Comparison of ENCODE assay signal across 14 cellular contexts in the genomic region with DNA sequence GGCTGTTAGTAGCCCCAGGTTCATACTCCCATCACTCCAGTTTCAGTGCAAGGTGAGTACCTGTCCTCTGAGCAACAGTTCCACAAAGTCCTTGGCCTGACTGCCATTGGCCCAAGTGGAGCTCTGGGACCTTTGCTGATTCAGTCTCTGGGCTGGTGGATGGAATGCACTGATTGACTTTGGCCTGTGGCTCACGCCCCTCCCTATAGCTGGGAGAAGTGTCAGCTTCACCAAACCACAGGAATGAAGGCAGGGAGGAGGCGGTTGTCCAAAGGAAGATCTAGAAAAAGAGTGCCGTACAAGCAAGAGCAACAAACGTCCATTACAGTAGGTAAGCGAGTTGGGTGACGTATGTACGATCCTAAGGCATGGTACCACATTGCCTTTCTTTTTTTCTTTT. TPM values are rescaled to one million over a fixed set of nuclear protein-coding genes. Genes with fewer than 3 reads are reported as not detected.
DNase-seq lines count a peak whose midpoint lies in the region; ATAC-seq and TF ChIP-seq lines count a peak whose summit lies in the region.
"Had no signal": no experiment of that assay in that cellular context is flagged by ENCODE, and none has a peak within 500 bp of the region (broad histone marks: within the 10 kb centered on the region; RNA-seq: fewer than 3 reads in every experiment).

No MANE protein-coding gene starts in this region.

- H3K4me3 Mint-ChIP-seq in effector memory CD8-positive, alpha-beta T cell = no peak overlapping the region
- H3K4me3 Mint-ChIP-seq: CD4-positive, CD25-positive, alpha-beta regulatory T cell; stimulated activated naive CD8-positive, alpha-beta T cell treated with anti-CD3 and anti-CD28 coated beads, Interleukin-15, Interleukin-2, amounts not matched to agents 100 ng/mL and 50 ng/mL, for 24 hours had no signal

- no peak for TF ChIP-seq POLR2A in gastroesophageal sphincter (IDR thresholded peaks at IDR 0.05)

- H3K4me2 ChIP-seq in BLaER1 treated with 17β-estradiol and CSF1 and Interleukin-3, amounts not matched to agents 10 nM and 100 nM = peak overlapping the region in 9 of 11 experiments; percentile 8 to 52 (median 41); a peak in 16 of 22 replicates

- peaks cover 37 to 39% of the 10 kb centered on the region in 2 donors for H3K27me3 Mint-ChIP-seq in effector memory CD8-positive, alpha-beta T cell

- peaks cover 6 to 13% of the 10 kb centered on the region in 2 donors for H3K4me1 Mint-ChIP-seq in effector memory CD8-positive, alpha-beta T cell (ENCODE audit: low read depth in 2 of 2)

- H3K4me3 ChIP-seq in BLaER1 treated with 17β-estradiol and CSF1 and Interleukin-3, amounts not matched to agents 10 nM and 100 nM = no peak overlapping the region
- H3K4me3 ChIP-seq in cardiac fibroblast (replicated peaks in 1 of 2; ENCODE audit: low read depth in 2 of 2, low read length in 2 of 2) = no peak overlapping the region
- H3K4me3 ChIP-seq in muscle layer of colon (ENCODE audit: low read depth in 1 of 2, low read length in 2 of 2) = no peak overlapping the region
- no peak overlapping the region for H3K4me3 ChIP-seq in gastroesophageal sphincter

- no peak overlapping the region; a peak in 1 of 22 replicates for H3K27ac ChIP-seq in BLaER1 treated with 17β-estradiol and CSF1 and Interleukin-3, amounts not matched to agents 10 nM and 100 nM
- peak overlapping the region; percentile 45 for H3K27ac ChIP-seq in muscle layer of colon (ENCODE audit: low read depth, low read length)
- H3K27ac ChIP-seq in gastroesophageal sphincter = no peak overlapping the region

- H3K36me3 ChIP-seq in BLaER1 treated with 17β-estradiol and CSF1 and Interleukin-3, amounts not matched to agents 10 nM and 100 nM = no peaks in the 10 kb centered on the region
- H3K36me3 ChIP-seq in muscle layer of colon (ENCODE audit: insufficient read depth, low read length) (no peaks in the 10 kb centered on the region), gastroesophageal sphincter (no peaks in the 10 kb centered on the region)

- 0 out of 22 replicates have a peak, but pooled peaks cover 0 to 6% (median 0%) of the 10 kb centered on the region in 11 experiments for H3K27me3 ChIP-seq in BLaER1 treated with 17β-estradiol and CSF1 and Interleukin-3, amounts not matched to agents 10 nM and 100 nM
- H3K27me3 ChIP-seq in muscle layer of colon (ENCODE audit: control insufficient read depth in 1 of 2, insufficient read depth in 2 of 2, low read length in 2 of 2) = no peaks in the 10 kb centered on the region
- no peaks in the 10 kb centered on the region for H3K27me3 ChIP-seq in gastroesophageal sphincter

- H3K9me3 ChIP-seq in BLaER1 treated with 17β-estradiol and CSF1 and Interleukin-3, amounts not matched to agents 10 nM and 100 nM (replicated peaks in 1 of 11) = no peaks in the 10 kb centered on the region
- H3K9me3 ChIP-seq in muscle layer of colon (ENCODE audit: low read length) (no peaks in the 10 kb centered on the region), gastroesophageal sphincter (no peaks in the 10 kb centered on the region)

- H3K4me1 ChIP-seq in BLaER1 treated with 17β-estradiol and CSF1 and Interleukin-3, amounts not matched to agents 10 nM and 100 nM = peaks cover 16 to 52% (median 45%) of the 10 kb centered on the region in 10 experiments
- H3K4me1 ChIP-seq in muscle layer of colon (ENCODE audit: insufficient read depth, low read length) (peaks cover 29% of the 10 kb centered on the region), gastroesophageal sphincter (peaks cover 0 to 9% (median 0%) of the 10 kb centered on the region in 3 donors)

- no peak overlapping the region for H3K27ac Mint-ChIP-seq in effector memory CD8-positive, alpha-beta T cell
- H3K27ac Mint-ChIP-seq: stimulated activated naive CD8-positive, alpha-beta T cell treated with anti-CD3 and anti-CD28 coated beads, Interleukin-15, Interleukin-2, amounts not matched to agents 100 ng/mL and 50 ng/mL, for 24 hours had no signal

- no peak for TF ChIP-seq EP300 in gastroesophageal sphincter (IDR thresholded peaks at IDR 0.05)

- TF ChIP-seq CTCF in cardiac fibroblast (IDR thresholded peaks at IDR 0.05; ENCODE audit: low read depth, low read length) (no peak), gastroesophageal sphincter (IDR thresholded peaks at IDR 0.05) (no peak)

- no peaks in the 10 kb centered on the region for H3K36me3 Mint-ChIP-seq in effector memory CD8-positive, alpha-beta T cell (ENCODE audit: insufficient read depth)
- H3K36me3 Mint-ChIP-seq: CD4-positive, CD25-positive, alpha-beta regulatory T cell had no signal

- ATAC-seq in gastroesophageal sphincter (no peak), HG03097 (IDR thresholded peaks at IDR 0.05; ENCODE audit: low FRiP score, unreplicated experiment) (no peak)
- ATAC-seq in effector memory CD8-positive, alpha-beta T cell (replicated peaks) = no peak

- no peak overlapping the region for H3K9ac ChIP-seq in BLaER1 treated with 17β-estradiol and CSF1 and Interleukin-3, amounts not matched to agents 10 nM and 100 nM
- no peak overlapping the region for H3K9ac ChIP-seq in muscle layer of colon (ENCODE audit: low read length)

- peak; percentile 84 for DNase-seq in LoVo (ENCODE audit: low spot score)
- DNase-seq in cardiac fibroblast (ENCODE audit: low read depth in 2 of 2) = peak; percentile 56 to 71
- no peak for DNase-seq in effector memory CD8-positive, alpha-beta T cell
- DNase-seq in NCI-H2171 treated with DMSO at 0.1 percent for 48 hours (lab: John Stamatoyannopoulos, UW) = no peak
- DNase-seq: activated CD8-positive, alpha-beta memory T cell treated with anti-CD3 and anti-CD28 coated beads, Interleukin-2, amount 50 U/mL, for 4 hours; CD4-positive, CD25-positive, alpha-beta regulatory T cell; erythroblast; NCI-H1105 treated with DMSO at 0.1 percent for 48 hours had no signal

- no peaks in the 10 kb centered on the region for H4K20me1 ChIP-seq in BLaER1 treated with 17β-estradiol and CSF1 and Interleukin-3, amounts not matched to agents 10 nM and 100 nM

- H3K9me3 Mint-ChIP-seq in effector memory CD8-positive, alpha-beta T cell = no peaks in the 10 kb centered on the region
- H3K9me3 Mint-ChIP-seq: stimulated activated naive CD8-positive, alpha-beta T cell treated with anti-CD3 and anti-CD28 coated beads, Interleukin-15, Interleukin-2, amounts not matched to agents 100 ng/mL and 50 ng/mL, for 24 hours had no signal

- 95% methylated on average over 6 of the region's 7 CpGs; no CpG with 5 or more reads in 1 of the 2 donors for WGBS in gastroesophageal sphincter (ENCODE audit: low coverage in 1 of 2), 2 donors

RNA-seq across cellular contexts. Expression of a gene that starts 34.0 kb away (rescaled TPM):
- 1 to 10 TPM; 1.5 to 5.2 (median 2.6) TPM for total RNA-seq in gastroesophageal sphincter
- total RNA-seq: CD4-positive, CD25-positive, alpha-beta regulatory T cell; T-helper 2 cell treated with Interferon-gamma antibody and Interleukin-4, amounts not matched to agents 100 ng/mL and 5 ng/mL, for 36 hours had no signal

RNA-seq across cellular contexts. Expression of a gene that starts 53.8 kb away (rescaled TPM):
- total RNA-seq in gastroesophageal sphincter = 10 to 100 TPM; 29.3 to 40.3 (median 38.3) TPM

Comparison
In these comparisons a context has a peak if more than half of its experiments do, and no peak if none do; other contexts are left out.
1. DNase-seq: peak in LoVo (single experiment) and cardiac fibroblast (2 of 2); none in effector memory CD8-positive, alpha-beta T cell (0 of 3) and NCI-H2171 treated with DMSO at 0.1 percent for 48 hours (single experiment).